ENCODE assay signal across 15 cellular contexts in genomic region chr14:60311417-60311816, GRCh38.
A peak's percentile ranks its signal among the peaks of the same experiment; 100 is the strongest.
DNase-seq lines count a peak whose midpoint lies in the region; ATAC-seq and TF ChIP-seq lines count a peak whose summit lies in the region.
"Had no signal": no experiment of that assay in that cellular context is flagged by ENCODE, and none has a peak within 500 bp of the region (broad histone marks: within the 10 kb centered on the region; RNA-seq: fewer than 3 reads in every experiment).

No MANE protein-coding gene starts in this region.

- POLR2A ChIA-PET in MCF 10A (lab: Yijun Ruan, JAX) = no interaction called here

- no peaks in the 10 kb centered on the region for H3K36me3 Mint-ChIP-seq in MCF 10A (ENCODE audit: insufficient read depth, unreplicated experiment)

- no peak for ATAC-seq in GM21423 (IDR thresholded peaks at IDR 0.05; ENCODE audit: unreplicated experiment)
- ATAC-seq: activated T-helper 17 cell treated with anti-CD3 and anti-CD28 coated beads, Interleukin-2, amount 50 U/mL, for 72 hours had no signal

- in situ Hi-C loops in SK-MEL-5 (cut with HindIII; ENCODE audit: low pct_unique_long_range_greater_than_20kb, low sequenced_read_pairs) = no loop called here

- H3K4me3 ChIP-seq in breast epithelium (no peak overlapping the region), osteoblast (ENCODE audit: insufficient read depth, low read length) (no peak overlapping the region)
- H3K4me3 ChIP-seq: uterus had no signal

- CTCF ChIA-PET in MCF 10A (lab: Yijun Ruan, JAX) = no interaction called here

- H3K79me2 ChIP-seq in osteoblast (ENCODE audit: insufficient read depth, low read length) = no peaks in the 10 kb centered on the region

- H3K27ac ChIP-seq in breast epithelium = no peak overlapping the region
- no peak overlapping the region for H3K27ac ChIP-seq in osteoblast (ENCODE audit: low read depth, low read length)
- H3K27ac ChIP-seq: epithelial cell of prostate, uterus had no signal

- no peak for TF ChIP-seq POLR2A in breast epithelium (IDR thresholded peaks at IDR 0.05)

- DNase-seq in MCF 10A (ENCODE audit: unreplicated experiment) (peak; percentile 8), breast epithelium (ENCODE audit: low spot score in 2 of 2) (no peak), SK-MEL-5 (ENCODE audit: low read depth, low spot score) (peak; percentile 44), fibroblast of gingiva (ENCODE audit: low read depth) (peak; percentile 70), NCI-H345 (lab: John Stamatoyannopoulos, UW) (no peak), NCI-H187 treated with DMSO at 0.1 percent for 48 hours (lab: John Stamatoyannopoulos, UW) (no peak), osteoblast (ENCODE audit: insufficient read length, low spot score, missing footprints) (no peak)
- DNase-seq: ACHN; activated CD4-positive, alpha-beta T cell treated with anti-CD3 and anti-CD28 coated beads, Interleukin-2, amount 50 U/mL, for 1 hour; NCI-H1694 treated with DMSO at 0.1 percent for 48 hours; stimulated activated CD4-positive, alpha-beta T cell treated with anti-CD3 and anti-CD28 coated beads, Interleukin-1b, Interleukin-23, amount 100 ng/mL, for 48 hours; uterus had no signal

- no peak overlapping the region for H2AFZ ChIP-seq in osteoblast (ENCODE audit: low read length)

- H3K9me3 ChIP-seq in breast epithelium (no peaks in the 10 kb centered on the region), osteoblast (ENCODE audit: low read depth, low read length) (no peaks in the 10 kb centered on the region)
- H3K9me3 ChIP-seq: uterus had no signal

- H3K4me3 Mint-ChIP-seq in MCF 10A (ENCODE audit: unreplicated experiment) = no peak overlapping the region
- H3K4me3 Mint-ChIP-seq: activated T-helper 17 cell treated with anti-CD3 and anti-CD28 coated beads, Interleukin-2, amount 50 U/mL, for 72 hours had no signal

- H3K27ac Mint-ChIP-seq in MCF 10A (ENCODE audit: low read depth, unreplicated experiment) = no peak overlapping the region
- H3K27ac Mint-ChIP-seq: activated T-helper 17 cell treated with anti-CD3 and anti-CD28 coated beads, Interleukin-2, amount 50 U/mL, for 72 hours had no signal

- H3K27me3 Mint-ChIP-seq in MCF 10A (ENCODE audit: insufficient read depth, unreplicated experiment) = no peaks in the 10 kb centered on the region

- no peaks in the 10 kb centered on the region for H4K20me1 ChIP-seq in osteoblast (ENCODE audit: insufficient read depth, low read length)

- BruUV-seq in MCF 10A (replicated peaks; lab: Mats Ljungman, UMichigan) = no TSS peak

- no peaks in the 10 kb centered on the region for H3K4me1 Mint-ChIP-seq in MCF 10A (ENCODE audit: insufficient read depth, unreplicated experiment)
- H3K4me1 Mint-ChIP-seq: activated T-helper 17 cell treated with anti-CD3 and anti-CD28 coated beads, Interleukin-2, amount 50 U/mL, for 72 hours had no signal

- H3K27me3 ChIP-seq in breast epithelium = no peaks in the 10 kb centered on the region
- H3K27me3 ChIP-seq in osteoblast (ENCODE audit: insufficient read depth, low read length) = peaks cover 15% of the 10 kb centered on the region
- H3K27me3 ChIP-seq: uterus had no signal

- H3K4me1 ChIP-seq in breast epithelium = no peaks in the 10 kb centered on the region
- no peaks in the 10 kb centered on the region for H3K4me1 ChIP-seq in osteoblast (ENCODE audit: insufficient read depth, low read length)
- H3K4me1 ChIP-seq: uterus had no signal

- TF ChIP-seq CTCF in MCF 10A (IDR thresholded peaks at IDR 0.05; ENCODE audit: unreplicated experiment) (no peak), breast epithelium (IDR thresholded peaks at IDR 0.05) (no peak), osteoblast (IDR thresholded peaks at IDR 0.05; ENCODE audit: extremely low read depth, low read depth, low read length) (no peak)

- no peak overlapping the region for H3K4me2 ChIP-seq in osteoblast (ENCODE audit: insufficient read depth, low read length)

- H3K9me3 Mint-ChIP-seq in MCF 10A (ENCODE audit: unreplicated experiment) = no peaks in the 10 kb centered on the region
- H3K9me3 Mint-ChIP-seq: activated T-helper 17 cell treated with anti-CD3 and anti-CD28 coated beads, Interleukin-2, amount 50 U/mL, for 72 hours had no signal

- no peaks in the 10 kb centered on the region for H3K36me3 ChIP-seq in breast epithelium
- H3K36me3 ChIP-seq in osteoblast (ENCODE audit: insufficient read depth, low read length) = no peaks in the 10 kb centered on the region
- H3K36me3 ChIP-seq: uterus had no signal

- intact Hi-C loops in MCF 10A (cut with micrococcal nuclease) (no loop called here), breast epithelium (cut with DNase I; ENCODE audit: low total_unique reads) (no loop called here)

Comparison
In these comparisons a context has a peak if more than half of its experiments do, and no peak if none do; other contexts are left out.
1. DNase-seq: peak in MCF 10A (single experiment), SK-MEL-5 (single experiment) and fibroblast of gingiva (single experiment); none in breast epithelium (0 of 2), NCI-H345 (single experiment), NCI-H187 treated with DMSO at 0.1 percent for 48 hours (single experiment) and osteoblast (single experiment).